ENCODE assay signal across 13 cellular contexts in the genomic region with DNA sequence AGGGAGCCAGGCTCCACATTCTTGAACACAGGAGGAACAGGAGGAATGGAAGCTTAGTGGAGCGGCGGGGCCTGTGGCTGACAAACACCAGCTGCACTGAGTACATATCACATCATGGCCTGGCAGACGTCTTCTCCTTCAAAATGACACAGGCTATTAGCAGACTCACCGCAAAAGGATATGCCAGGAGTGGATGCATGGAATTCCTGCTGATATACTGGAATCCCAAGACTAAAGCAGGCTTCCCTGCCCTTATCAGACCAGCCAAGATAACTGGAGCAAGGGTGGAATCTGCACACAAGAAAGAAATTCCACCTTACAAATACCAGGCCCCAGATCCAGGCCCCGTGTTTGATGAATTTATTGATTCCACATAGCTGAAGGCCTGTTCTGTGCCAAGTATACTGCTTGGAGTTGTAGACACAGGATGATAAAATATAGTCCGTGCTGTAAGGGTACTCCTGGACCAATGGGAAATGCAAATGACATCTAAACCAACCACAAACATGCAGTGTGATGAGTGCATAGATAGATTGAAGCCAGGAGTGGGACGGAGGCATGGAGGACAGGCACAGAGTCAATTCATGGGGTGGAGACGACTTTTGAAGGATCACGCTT.
DNase-seq lines count a peak whose midpoint lies in the region; ATAC-seq and TF ChIP-seq lines count a peak whose summit lies in the region.
"Had no signal": no experiment of that assay in that cellular context is flagged by ENCODE, and none has a peak within 500 bp of the region (broad histone marks: within the 10 kb centered on the region; RNA-seq: fewer than 3 reads in every experiment).

No MANE protein-coding gene starts in this region.

- ATAC-seq in left lobe of liver, result peak; percentile 25
- ATAC-seq in HG02678 (IDR thresholded peaks at IDR 0.05; ENCODE audit: unreplicated experiment), result no peak

- CTCF ChIA-PET in GM10248 (lab: Yijun Ruan, JAX), result no interaction called here

- peak; percentile 64 for DNase-seq in GM03348 (ENCODE audit: low spot score)
- DNase-seq in choroid plexus epithelial cell (ENCODE audit: low read depth), result peak; percentile 7
- DNase-seq in left lobe of liver (ENCODE audit: low spot score), result peak; percentile 32
- no peak for DNase-seq in NCI-H146 (lab: John Stamatoyannopoulos, UW)
- no peak for DNase-seq in DMS114 treated with DMSO at 0.1 percent for 48 hours (lab: John Stamatoyannopoulos, UW; ENCODE audit: unreplicated experiment)
- no peak for DNase-seq in GM10248 (ENCODE audit: extremely low spot score)
- DNase-seq: activated CD4-positive, alpha-beta T cell treated with anti-CD3 and anti-CD28 coated beads, Interleukin-2, amount 50 U/mL, for 4 hours; DMS 273 treated with DMSO at 0.1 percent for 48 hours; NCI-H1105 treated with DMSO at 0.1 percent for 48 hours; occipital lobe; stimulated activated CD4-positive, alpha-beta T cell treated with anti-CD3 and anti-CD28 coated beads, Interleukin-4, amount 100 ng/mL, for 4 hours had no signal

- H3K4me3 ChIP-seq in choroid plexus epithelial cell (ENCODE audit: low read depth, low read length) (no peak overlapping the region), stomach smooth muscle (ENCODE audit: low read length in 2 of 2) (no peak overlapping the region)

- H3K4me1 ChIP-seq in stomach smooth muscle (ENCODE audit: control insufficient read depth, insufficient read depth, low read length), result peaks cover 26% of the 10 kb centered on the region

- TF ChIP-seq CTCF in choroid plexus epithelial cell (conservative IDR thresholded peaks at IDR 0.05; ENCODE audit: low read depth, low read length), result no peak
- TF ChIP-seq CTCF in GM10248 (IDR thresholded peaks at IDR 0.05; ENCODE audit: control extremely low read depth, extremely low read depth, low read depth, missing control alignments), result no peak

- no peak overlapping the region for H3K9ac ChIP-seq in stomach smooth muscle (ENCODE audit: low read length in 2 of 2)

- H3K9me3 ChIP-seq in stomach smooth muscle (ENCODE audit: control insufficient read depth in 2 of 2, low read length in 2 of 2), result no peaks in the 10 kb centered on the region

- no peaks in the 10 kb centered on the region for H3K36me3 ChIP-seq in stomach smooth muscle (ENCODE audit: control insufficient read depth in 2 of 2, insufficient read depth in 2 of 2, low read length in 2 of 2)

- POLR2A ChIA-PET in GM10248 (lab: Yijun Ruan, JAX), result no interaction called here

- H3K27ac ChIP-seq in stomach smooth muscle (ENCODE audit: low read length), result peak overlapping the region; percentile 64

- H3K27me3 ChIP-seq in stomach smooth muscle (ENCODE audit: control insufficient read depth in 1 of 2, insufficient read depth in 2 of 2, low read length in 2 of 2), result no peaks in the 10 kb centered on the region

Comparison
In these comparisons a context has a peak if more than half of its experiments do, and no peak if none do; other contexts are left out.
1. DNase-seq: peak in GM03348 (single experiment), choroid plexus epithelial cell (single experiment) and left lobe of liver (single experiment); none in NCI-H146 (single experiment), DMS114 treated with DMSO at 0.1 percent for 48 hours (single experiment) and GM10248 (single experiment).